ENCODE assay signal across 8 cellular contexts in the genomic region with DNA sequence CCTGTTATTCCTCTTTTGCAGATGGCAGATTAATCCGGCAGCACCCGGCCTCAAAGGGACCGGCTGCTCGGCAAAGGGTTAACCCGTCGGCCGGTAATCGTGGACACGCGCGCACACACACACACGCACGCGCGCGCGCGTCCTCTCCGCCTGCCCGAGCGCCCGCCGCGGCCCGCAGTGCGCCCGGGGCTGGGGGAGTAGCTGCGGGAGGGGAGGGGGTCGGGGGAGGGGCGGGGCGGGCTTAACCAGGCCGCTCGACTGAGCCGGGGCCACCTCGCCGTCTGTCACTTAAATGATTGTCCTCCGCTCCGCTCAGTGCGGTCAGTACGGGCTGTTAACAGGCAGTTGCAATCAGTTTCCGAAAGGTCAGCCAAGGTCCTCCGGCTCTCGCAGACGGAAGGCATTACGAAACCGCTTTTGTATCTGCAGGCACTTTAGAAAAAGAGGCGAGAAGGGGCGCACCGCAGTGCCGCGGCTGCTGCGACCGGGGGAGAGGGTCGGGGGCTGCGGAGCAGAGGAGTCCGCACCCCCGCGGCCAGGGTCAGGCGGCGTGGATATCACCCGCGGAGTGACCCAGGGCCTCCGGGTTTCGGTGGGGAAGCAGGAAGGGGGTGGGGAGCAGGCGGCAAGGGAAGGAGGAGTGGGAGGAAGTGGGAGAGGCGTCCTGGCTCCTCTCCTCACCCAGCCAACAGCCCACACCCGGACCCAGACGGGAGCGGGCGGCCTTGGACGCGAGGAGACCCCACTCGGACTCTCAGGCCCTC. TPM values are rescaled to one million over a fixed set of nuclear protein-coding genes. Genes with fewer than 3 reads are reported as not detected.
DNase-seq lines count a peak whose midpoint lies in the region; ATAC-seq and TF ChIP-seq lines count a peak whose summit lies in the region.

No MANE protein-coding gene starts in this region.

- peaks cover 13 to 16% of the 10 kb centered on the region in 2 donors for H3K4me1 ChIP-seq in neuronal stem cell (ENCODE audit: control insufficient read depth in 2 of 2, insufficient read depth in 1 of 2, low read depth in 1 of 2, low read length in 2 of 2)

- no peak overlapping the region for H3K14ac ChIP-seq in neuronal stem cell (ENCODE audit: low read length)

- no peak for ATAC-seq in HG02678 (IDR thresholded peaks at IDR 0.05; ENCODE audit: unreplicated experiment)
- ATAC-seq in GM19467 (IDR thresholded peaks at IDR 0.05; ENCODE audit: unreplicated experiment) = no peak
- no peak for ATAC-seq in GM21515 (IDR thresholded peaks at IDR 0.05; ENCODE audit: unreplicated experiment)

- H2BK15ac ChIP-seq in neuronal stem cell (ENCODE audit: low read length) = no peak overlapping the region

- WGBS in neuronal stem cell (ENCODE audit: extremely low coverage in 2 of 2, insufficient read length in 2 of 2, insufficient replicate concordance in 1 of 2), 2 donors = no CpG with 5 or more reads among the region's 73 CpGs

- peak overlapping the region; percentile 78 for H2AFZ ChIP-seq in neuronal stem cell (ENCODE audit: low read length)

- peak overlapping the region; percentile 46 for H3K27ac ChIP-seq in neuronal stem cell (replicated peaks; ENCODE audit: low read length)

- H3K79me1 ChIP-seq in neuronal stem cell (ENCODE audit: low read depth, low read length) = peaks cover 5% of the 10 kb centered on the region

- no peak overlapping the region for H3K4ac ChIP-seq in neuronal stem cell (ENCODE audit: low read length)

- no peaks in the 10 kb centered on the region for H3K9me3 ChIP-seq in neuronal stem cell (replicated peaks in 1 of 2; ENCODE audit: control insufficient read depth in 2 of 2, insufficient read depth in 1 of 2, low read depth in 1 of 2, low read length in 2 of 2)

- H3K23ac ChIP-seq in neuronal stem cell (ENCODE audit: low read depth, low read length, poor library complexity) = peak overlapping the region; percentile 65

- no peak overlapping the region for H2BK12ac ChIP-seq in neuronal stem cell (ENCODE audit: low read length)

- DNase-seq in GM06990 (ENCODE audit: extremely low read depth, insufficient read length) = no peak
- DNase-seq in NAMALWA (ENCODE audit: low spot score) = peak; percentile 16
- DNase-seq in fibroblast of peridontal ligament (ENCODE audit: extremely low read depth) = peak; percentile 59
- DNase-seq in neuronal stem cell (ENCODE audit: low spot score) = no peak

- H2BK120ac ChIP-seq in neuronal stem cell (ENCODE audit: low read depth, low read length) = no peak overlapping the region

- peak overlapping the region; percentile 5 for H2BK5ac ChIP-seq in neuronal stem cell (ENCODE audit: low read length)

- peak overlapping the region; percentile 60 for H3K9ac ChIP-seq in neuronal stem cell (ENCODE audit: low read depth, low read length, poor library complexity)

- H3K27me3 ChIP-seq in GM06990 (replicated peaks; ENCODE audit: control insufficient read depth, insufficient read depth, low read length) = no peaks in the 10 kb centered on the region; the same call in 1 of the 2 replicates
- H3K27me3 ChIP-seq in neuronal stem cell (ENCODE audit: control insufficient read depth in 3 of 3, insufficient read depth in 3 of 3, low read depth in 1 of 3, low read length in 3 of 3) = peaks cover 0 to 28% (median 0%) of the 10 kb centered on the region in 3 experiments

- H3K4me2 ChIP-seq in neuronal stem cell (ENCODE audit: insufficient read depth, low read length, poor library complexity, severe bottlenecking) = peak overlapping the region; percentile 66

- no peaks in the 10 kb centered on the region for H3K36me3 ChIP-seq in GM06990 (ENCODE audit: control insufficient read depth, insufficient read depth, low read length)
- no peaks in the 10 kb centered on the region for H3K36me3 ChIP-seq in neuronal stem cell (replicated peaks in 1 of 2; ENCODE audit: control insufficient read depth in 2 of 2, insufficient read depth in 2 of 2, low read length in 2 of 2)

- H2AK5ac ChIP-seq in neuronal stem cell (ENCODE audit: low read depth, low read length) = no peak overlapping the region

- H4K8ac ChIP-seq in neuronal stem cell (ENCODE audit: low read depth, low read length) = no peak overlapping the region

- no peak overlapping the region for H4K91ac ChIP-seq in neuronal stem cell (ENCODE audit: low read depth, low read length, poor library complexity)

- H3K4me3 ChIP-seq in GM06990 (replicated peaks; ENCODE audit: low read depth, low read length) = peak overlapping the region; percentile 45
- peak overlapping the region; percentile 45 for H3K4me3 ChIP-seq in WI38 (ENCODE audit: low read depth, low read length)
- H3K4me3 ChIP-seq in neuronal stem cell (ENCODE audit: low read length in 2 of 2) = peak overlapping the region; percentile 51 to 71

- H3K18ac ChIP-seq in neuronal stem cell (ENCODE audit: low read length) = peak overlapping the region; percentile 93

- TF ChIP-seq CTCF in GM06990 (IDR thresholded peaks at IDR 0.05; ENCODE audit: insufficient read depth, low read length, poor library complexity, severe bottlenecking) = no peak
- no peak for TF ChIP-seq CTCF in WI38 (IDR thresholded peaks at IDR 0.05; ENCODE audit: low read depth, low read length)

RNA-seq across cellular contexts. Expression of a gene that starts 57.3 kb away (rescaled TPM):
- 5.4 TPM for polyA plus RNA-seq in neuronal stem cell (2013, experiment 1 of 2)
- 5.2 TPM for polyA plus RNA-seq in neuronal stem cell (2013, experiment 2 of 2)

Comparison
In these comparisons a context has a peak if more than half of its experiments do, and no peak if none do; other contexts are left out.
1. DNase-seq: peak in NAMALWA (single experiment) and fibroblast of peridontal ligament (single experiment); none in GM06990 (single experiment) and neuronal stem cell (single experiment).
2. Peak in every context shown above with its lines, with median percentiles within 50 percentile points of each other: H3K4me3 ChIP-seq.